20 cellular contexts compared by ENCODE assay signal in genomic region chr9:93590609-93591234, GRCh38. TPM values are rescaled to one million over a fixed set of nuclear protein-coding genes. Genes with fewer than 3 reads are reported as not detected.
DNase-seq lines count a peak whose midpoint lies in the region; ATAC-seq and TF ChIP-seq lines count a peak whose summit lies in the region.
"Had no signal": no experiment of that assay in that cellular context is flagged by ENCODE, and none has a peak within 500 bp of the region (broad histone marks: within the 10 kb centered on the region; RNA-seq: fewer than 3 reads in every experiment).

No MANE protein-coding gene starts in this region.

- H3K9me3 Mint-ChIP-seq in CD4-positive, alpha-beta T cell, result no peaks in the 10 kb centered on the region
- H3K9me3 Mint-ChIP-seq in effector memory CD8-positive, alpha-beta T cell, result no peaks in the 10 kb centered on the region
- no peaks in the 10 kb centered on the region for H3K9me3 Mint-ChIP-seq in glutamatergic neuron (ENCODE audit: unreplicated experiment)

- peak overlapping the region; percentile 65 for H3K27ac Mint-ChIP-seq in CD4-positive, alpha-beta T cell
- H3K27ac Mint-ChIP-seq in effector memory CD8-positive, alpha-beta T cell, result peak overlapping the region; percentile 9 to 87
- H3K27ac Mint-ChIP-seq in glutamatergic neuron (ENCODE audit: unreplicated experiment), result no peak overlapping the region
- H3K27ac Mint-ChIP-seq: progenitor cell of endocrine pancreas had no signal

- H3K36me3 Mint-ChIP-seq in CD4-positive, alpha-beta T cell (ENCODE audit: low read depth), result no peaks in the 10 kb centered on the region
- H3K36me3 Mint-ChIP-seq in effector memory CD8-positive, alpha-beta T cell (ENCODE audit: insufficient read depth), result peaks cover 8% of the 10 kb centered on the region
- H3K36me3 Mint-ChIP-seq in glutamatergic neuron (ENCODE audit: unreplicated experiment), result peaks cover 5% of the 10 kb centered on the region

- no peak for DNase-seq in CD4-positive, alpha-beta T cell
- DNase-seq in H7 (peak; percentile 30), posterior vena cava (ENCODE audit: low spot score) (peak; percentile 68), glutamatergic neuron (no peak), foreskin fibroblast (no peak)
- DNase-seq in effector memory CD8-positive, alpha-beta T cell, result no peak
- DNase-seq: DMS79 treated with DMSO at 0.1 percent for 48 hours; heart left ventricle; left cardiac atrium; MV-4-11; NCI-H1694; NCI-H2171 treated with DMSO at 0.1 percent for 48 hours; NCI-H69; stimulated activated CD4-positive, alpha-beta T cell treated with anti-CD3 and anti-CD28 coated beads, Interleukin-2, amount 100 ng/mL, for 24 hours; stimulated activated naive CD4-positive, alpha-beta T cell; T-helper 9 cell; testis had no signal

- no peak overlapping the region for H3K27ac ChIP-seq in CD4-positive, alpha-beta T cell (ENCODE audit: low read depth, low read length)
- H3K27ac ChIP-seq: testis had no signal

- no peak for ATAC-seq in CD4-positive, alpha-beta T cell (ENCODE audit: poor library complexity)
- ATAC-seq in effector memory CD8-positive, alpha-beta T cell (replicated peaks), result no peak
- no peak for ATAC-seq in HG02840 (IDR thresholded peaks at IDR 0.05; ENCODE audit: low FRiP score, unreplicated experiment)
- ATAC-seq: HCT116, left cardiac atrium had no signal

- H3K4me1 Mint-ChIP-seq in CD4-positive, alpha-beta T cell (ENCODE audit: low read depth), result peaks cover 85% of the 10 kb centered on the region
- peaks cover 49 to 50% of the 10 kb centered on the region in 2 donors for H3K4me1 Mint-ChIP-seq in effector memory CD8-positive, alpha-beta T cell (ENCODE audit: low read depth in 2 of 2)
- peaks cover 27% of the 10 kb centered on the region for H3K4me1 Mint-ChIP-seq in glutamatergic neuron (ENCODE audit: low read depth, unreplicated experiment)

- POLR2A ChIA-PET in CD4-positive, alpha-beta T cell (lab: Charles Lee), result no interaction called here

- TF ChIP-seq CTCF in CD4-positive, alpha-beta T cell (IDR thresholded peaks at IDR 0.05), result no peak
- TF ChIP-seq CTCF in glutamatergic neuron (IDR thresholded peaks at IDR 0.05; ENCODE audit: partially characterized antibody, unreplicated experiment), result no peak
- no peak for TF ChIP-seq CTCF in foreskin fibroblast (IDR thresholded peaks at IDR 0.05; ENCODE audit: low read depth, low read length)

- H3K9me3 ChIP-seq in CD4-positive, alpha-beta T cell (ENCODE audit: control insufficient read depth, low read length), result no peaks in the 10 kb centered on the region
- H3K9me3 ChIP-seq: heart left ventricle, testis had no signal

- H3K4me3 Mint-ChIP-seq in CD4-positive, alpha-beta T cell, result no peak overlapping the region
- no peak overlapping the region for H3K4me3 Mint-ChIP-seq in effector memory CD8-positive, alpha-beta T cell
- H3K4me3 Mint-ChIP-seq in glutamatergic neuron (ENCODE audit: unreplicated experiment), result no peak overlapping the region

- intact Hi-C loops in CD4-positive, alpha-beta T cell (cut with DNase I, micrococcal nuclease), result no loop called here
- intact Hi-C loops in posterior vena cava (cut with DNase I), result no loop called here

- H3K36me3 ChIP-seq in H7 (replicated peaks; ENCODE audit: control insufficient read depth, insufficient read depth, low read length), result no peaks in the 10 kb centered on the region
- H3K36me3 ChIP-seq: heart left ventricle had no signal

- H3K27me3 ChIP-seq in CD4-positive, alpha-beta T cell (ENCODE audit: control insufficient read depth, insufficient read depth, low read length), result no peaks in the 10 kb centered on the region
- H3K27me3 ChIP-seq in H7 (ENCODE audit: control insufficient read depth, insufficient read depth, low read length), result no peaks in the 10 kb centered on the region
- H3K27me3 ChIP-seq: heart left ventricle, testis had no signal

- no peaks in the 10 kb centered on the region for H3K27me3 Mint-ChIP-seq in CD4-positive, alpha-beta T cell
- H3K27me3 Mint-ChIP-seq in effector memory CD8-positive, alpha-beta T cell, result no peaks in the 10 kb centered on the region
- no peaks in the 10 kb centered on the region for H3K27me3 Mint-ChIP-seq in glutamatergic neuron (ENCODE audit: unreplicated experiment)
- H3K27me3 Mint-ChIP-seq: progenitor cell of endocrine pancreas had no signal

- CTCF ChIA-PET in CD4-positive, alpha-beta T cell (lab: Charles Lee), result no interaction called here

- H3K4me3 ChIP-seq in H7 (ENCODE audit: insufficient read depth, low read depth, low read length), result no peak overlapping the region
- no peak overlapping the region for H3K4me3 ChIP-seq in foreskin fibroblast (ENCODE audit: low read depth in 1 of 2, low read length in 2 of 2)
- H3K4me3 ChIP-seq: heart left ventricle, testis had no signal

RNA-seq across cellular contexts. Expression of gene PHF2, which starts 14.3 kb away (rescaled TPM):
- 10 to 100 TPM; 27.3 to 28.8 TPM for total RNA-seq in CD4-positive, alpha-beta T cell
- total RNA-seq in H7 (2014; rRNA removed; shearing (Covaris generic)), result 10.3 and 10.6 TPM in 2 replicates
- total RNA-seq in posterior vena cava, result 10 to 100 TPM; 26.1 to 27.9 TPM
- total RNA-seq in glutamatergic neuron (ENCODE audit: unreplicated experiment), result 22.9 TPM

Comparison
In these comparisons a context has a peak if more than half of its experiments do, and no peak if none do; other contexts are left out.
1. DNase-seq: peak in H7 (single experiment) and posterior vena cava (single experiment); none in CD4-positive, alpha-beta T cell (0 of 10), effector memory CD8-positive, alpha-beta T cell (0 of 3), glutamatergic neuron (single experiment) and foreskin fibroblast (0 of 2).